ENCODE assay signal across 1 cellular context in genomic region chr15:67163180-67163579, GRCh38.
TF ChIP-seq lines count a peak whose summit lies in the region.

No MANE protein-coding gene starts in this region.

TF ChIP-seq in HCT116, 20 proteins besides CTCF, POLR2A, EP300 and RAD21 (continued from another document):
- no peak for TF ChIP-seq SRF (IDR thresholded peaks at IDR 0.05; ENCODE audit: low read depth)
- no peak for TF ChIP-seq REST (IDR thresholded peaks at IDR 0.05; ENCODE audit: low read depth)
- TF ChIP-seq POLR2AphosphoS5 (IDR thresholded peaks at IDR 0.05; ENCODE audit: low read depth, low read length): no peak
- TF ChIP-seq ELF1 (IDR thresholded peaks at IDR 0.05; ENCODE audit: borderline replicate concordance, low read depth): no peak
- no peak for TF ChIP-seq CEBPB (IDR thresholded peaks at IDR 0.05; ENCODE audit: low read depth)
- TF ChIP-seq JUND (IDR thresholded peaks at IDR 0.05): no peak
- no peak for TF ChIP-seq ZNF274 (IDR thresholded peaks at IDR 0.05; ENCODE audit: low read depth, low read length)
- no peak for TF ChIP-seq SP1 (IDR thresholded peaks at IDR 0.05; ENCODE audit: low read depth)
- TF ChIP-seq, protein P1, sequence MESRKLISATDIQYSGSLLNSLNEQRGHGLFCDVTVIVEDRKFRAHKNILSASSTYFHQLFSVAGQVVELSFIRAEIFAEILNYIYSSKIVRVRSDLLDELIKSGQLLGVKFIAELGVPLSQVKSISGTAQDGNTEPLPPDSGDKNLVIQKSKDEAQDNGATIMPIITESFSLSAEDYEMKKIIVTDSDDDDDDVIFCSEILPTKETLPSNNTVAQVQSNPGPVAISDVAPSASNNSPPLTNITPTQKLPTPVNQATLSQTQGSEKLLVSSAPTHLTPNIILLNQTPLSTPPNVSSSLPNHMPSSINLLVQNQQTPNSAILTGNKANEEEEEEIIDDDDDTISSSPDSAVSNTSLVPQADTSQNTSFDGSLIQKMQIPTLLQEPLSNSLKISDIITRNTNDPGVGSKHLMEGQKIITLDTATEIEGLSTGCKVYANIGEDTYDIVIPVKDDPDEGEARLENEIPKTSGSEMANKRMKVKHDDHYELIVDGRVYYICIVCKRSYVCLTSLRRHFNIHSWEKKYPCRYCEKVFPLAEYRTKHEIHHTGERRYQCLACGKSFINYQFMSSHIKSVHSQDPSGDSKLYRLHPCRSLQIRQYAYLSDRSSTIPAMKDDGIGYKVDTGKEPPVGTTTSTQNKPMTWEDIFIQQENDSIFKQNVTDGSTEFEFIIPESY (IDR thresholded peaks at IDR 0.05; ENCODE audit: extremely low read depth, insufficient replicate concordance, low read length): no peak
- TF ChIP-seq, protein P2, sequence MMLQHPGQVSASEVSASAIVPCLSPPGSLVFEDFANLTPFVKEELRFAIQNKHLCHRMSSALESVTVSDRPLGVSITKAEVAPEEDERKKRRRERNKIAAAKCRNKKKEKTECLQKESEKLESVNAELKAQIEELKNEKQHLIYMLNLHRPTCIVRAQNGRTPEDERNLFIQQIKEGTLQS (IDR thresholded peaks at IDR 0.05): no peak
- no peak for TF ChIP-seq EZH2phosphoT487 (IDR thresholded peaks at IDR 0.05; ENCODE audit: borderline replicate concordance)
- TF ChIP-seq SIN3A (IDR thresholded peaks at IDR 0.05; ENCODE audit: low read depth): no peak
- TF ChIP-seq EGR1 (IDR thresholded peaks at IDR 0.05; ENCODE audit: low read depth): no peak
- TF ChIP-seq, protein P3, sequence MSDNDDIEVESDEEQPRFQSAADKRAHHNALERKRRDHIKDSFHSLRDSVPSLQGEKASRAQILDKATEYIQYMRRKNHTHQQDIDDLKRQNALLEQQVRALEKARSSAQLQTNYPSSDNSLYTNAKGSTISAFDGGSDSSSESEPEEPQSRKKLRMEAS (IDR thresholded peaks at IDR 0.05): no peak
TF ChIP-seq in HCT116: peak in this region for 0.
